Comparison of ENCODE assay signal across 10 cellular contexts in the genomic region with DNA sequence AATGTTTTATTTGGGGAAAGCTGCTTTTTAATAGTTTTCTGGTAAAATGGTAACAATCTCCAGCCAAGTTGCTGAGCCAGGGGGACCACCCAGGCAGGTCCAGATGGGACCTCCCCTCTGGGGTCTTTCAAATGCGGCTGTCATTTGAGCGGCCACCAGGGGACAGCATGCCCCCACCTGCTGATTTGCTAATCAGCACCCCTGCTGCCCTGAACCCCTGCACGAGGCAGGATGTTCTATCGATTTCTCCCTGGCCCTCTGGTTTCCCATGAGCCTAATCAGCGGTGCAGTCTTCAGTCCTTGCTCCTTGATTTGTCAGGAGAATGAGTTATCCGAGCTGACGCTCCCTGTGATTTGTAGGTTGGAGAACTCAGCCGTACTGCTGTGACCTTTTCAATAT.
DNase-seq lines count a peak whose midpoint lies in the region; ATAC-seq and TF ChIP-seq lines count a peak whose summit lies in the region.
"Had no signal": no experiment of that assay in that cellular context is flagged by ENCODE, and none has a peak within 500 bp of the region (broad histone marks: within the 10 kb centered on the region; RNA-seq: fewer than 3 reads in every experiment).

No MANE protein-coding gene starts in this region.

- H3K27me3 ChIP-seq in IMR-90 (ENCODE audit: control insufficient read depth, insufficient read depth, low read length): peaks cover 22% of the 10 kb centered on the region
- no peaks in the 10 kb centered on the region for H3K27me3 ChIP-seq in mammary epithelial cell (ENCODE audit: insufficient read depth, low read length)
- H3K27me3 ChIP-seq in neural cell (ENCODE audit: insufficient read depth, low read depth, low read length): no peaks in the 10 kb centered on the region

- BruUV-seq in IMR-90 (replicated peaks; lab: Mats Ljungman, UMichigan): no TSS peak
- no TSS peak for BruUV-seq in mammary epithelial cell (replicated peaks; lab: Mats Ljungman, UMichigan)

- TF ChIP-seq EP300 in neural cell (conservative IDR thresholded peaks at IDR 0.05; ENCODE audit: poor library complexity, severe bottlenecking): no peak

- H3K36me3 ChIP-seq in IMR-90 (ENCODE audit: control insufficient read depth, insufficient read depth, low read length): no peaks in the 10 kb centered on the region
- H3K36me3 ChIP-seq in mammary epithelial cell (ENCODE audit: insufficient read depth, low read length): no peaks in the 10 kb centered on the region
- H3K36me3 ChIP-seq in neural cell (ENCODE audit: insufficient read depth, low read length): no peaks in the 10 kb centered on the region

- H4K91ac ChIP-seq in IMR-90 (ENCODE audit: insufficient read depth, low read depth, low read length): no peak overlapping the region

- no peak overlapping the region for H3K56ac ChIP-seq in IMR-90 (ENCODE audit: extremely low read depth, insufficient read depth, low read length)

- H3K27ac Mint-ChIP-seq in stimulated activated memory B cell treated with anti-CD40 and anti-IgM and Interleukin-4, amounts not matched to agents 10 μg/mL and 1 μg/mL and 100 μg/mL, for 72 hours: no peak overlapping the region

- H2BK20ac ChIP-seq in IMR-90 (ENCODE audit: low read depth, low read length): no peak overlapping the region

- no peak overlapping the region for H2BK120ac ChIP-seq in IMR-90 (ENCODE audit: low read depth, low read length)

- H4K8ac ChIP-seq in IMR-90 (ENCODE audit: low read depth in 2 of 2, low read length in 2 of 2): no peak overlapping the region

- in situ Hi-C loops in IMR-90 (cut with MboI; ENCODE audit: low sequenced_read_pairs) (no loop called here), mammary epithelial cell (cut with MboI; ENCODE audit: low sequenced_read_pairs in 2 of 2) (no loop called here)

- 0 out of 2 replicates have a peak, but pooled peaks have one; percentile 3 for TF ChIP-seq CTCF in IMR-90 (conservative IDR thresholded peaks at IDR 0.05; ENCODE audit: low read depth, low read length)
- TF ChIP-seq CTCF in mammary epithelial cell (conservative IDR thresholded peaks at IDR 0.05 in 1 of 2, IDR thresholded peaks at IDR 0.05 in 1 of 2; ENCODE audit: extremely low read depth in 1 of 2, insufficient read depth in 1 of 2, low read depth in 1 of 2, low read length in 2 of 2): peak; percentile 41 to 52
- peak; percentile 49 for TF ChIP-seq CTCF in neural cell (IDR thresholded peaks at IDR 0.05; ENCODE audit: poor library complexity, severe bottlenecking)

- H3K4me2 ChIP-seq in IMR-90 (ENCODE audit: low read depth, low read length) (no peak overlapping the region), mammary epithelial cell (ENCODE audit: insufficient read depth, low read depth, low read length) (no peak overlapping the region), neural cell (ENCODE audit: low read length) (no peak overlapping the region)

- no peaks in the 10 kb centered on the region for H3K9me3 ChIP-seq in IMR-90 (ENCODE audit: control insufficient read depth, insufficient read depth, low read length)
- no peaks in the 10 kb centered on the region for H3K9me3 ChIP-seq in mammary epithelial cell (replicated peaks; ENCODE audit: insufficient read depth, low read length)
- H3K9me3 ChIP-seq in neural cell (ENCODE audit: low read length): no peaks in the 10 kb centered on the region

- H3K27ac ChIP-seq in IMR-90 (ENCODE audit: insufficient read depth, low read length) (no peak overlapping the region), mammary epithelial cell (ENCODE audit: insufficient read depth, low read depth, low read length) (no peak overlapping the region), neural cell (ENCODE audit: low read length) (no peak overlapping the region)

- no peak overlapping the region for H2AK5ac ChIP-seq in IMR-90 (ENCODE audit: low read depth, low read length)

- no peaks in the 10 kb centered on the region for H3K9me2 ChIP-seq in neural cell (ENCODE audit: insufficient read depth, low read length)

- H3K9me1 ChIP-seq in IMR-90 (ENCODE audit: insufficient read depth, low read length): no peaks in the 10 kb centered on the region

- no peak overlapping the region for H2AFZ ChIP-seq in IMR-90 (replicated peaks; ENCODE audit: low read length, poor library complexity)
- no peak overlapping the region for H2AFZ ChIP-seq in mammary epithelial cell (ENCODE audit: low read depth, low read length)
- H2AFZ ChIP-seq in neural cell (ENCODE audit: low read depth, low read length): no peak overlapping the region

- peaks cover 37% of the 10 kb centered on the region for H3K27me3 Mint-ChIP-seq in stimulated activated memory B cell treated with anti-CD40 and anti-IgM and Interleukin-4, amounts not matched to agents 10 μg/mL and 1 μg/mL and 100 μg/mL, for 72 hours

- H3K18ac ChIP-seq in IMR-90 (ENCODE audit: low read depth, low read length): no peak overlapping the region

- H4K20me1 ChIP-seq in IMR-90 (ENCODE audit: insufficient read depth, low read length) (no peaks in the 10 kb centered on the region), mammary epithelial cell (ENCODE audit: insufficient read depth, low read length) (no peaks in the 10 kb centered on the region), neural cell (ENCODE audit: insufficient read depth) (no peaks in the 10 kb centered on the region)

- H3K4me3 ChIP-seq in IMR-90 (ENCODE audit: insufficient read depth, low read depth, low read length): no peak overlapping the region
- H3K4me3 ChIP-seq in mammary epithelial cell (replicated peaks in 1 of 3; ENCODE audit: insufficient read depth in 1 of 3, low read depth in 2 of 3, low read length in 3 of 3): no peak overlapping the region
- no peak overlapping the region for H3K4me3 ChIP-seq in neural cell (ENCODE audit: low read length)

- H3K9ac ChIP-seq in IMR-90 (ENCODE audit: low read depth, low read length) (no peak overlapping the region), mammary epithelial cell (ENCODE audit: insufficient read depth, low read length) (no peak overlapping the region), neural cell (ENCODE audit: low read length) (no peak overlapping the region)

- no peak overlapping the region for H2BK15ac ChIP-seq in IMR-90 (ENCODE audit: low read depth, low read length)

- no peak overlapping the region for H2AK9ac ChIP-seq in IMR-90 (replicated peaks; ENCODE audit: low read depth, low read length, poor library complexity)

- no peaks in the 10 kb centered on the region for H3K36me3 Mint-ChIP-seq in stimulated activated memory B cell treated with anti-CD40 and anti-IgM and Interleukin-4, amounts not matched to agents 10 μg/mL and 1 μg/mL and 100 μg/mL, for 72 hours

- H3K23ac ChIP-seq in IMR-90 (ENCODE audit: low read depth, low read length): no peak overlapping the region

- H3K14ac ChIP-seq in IMR-90 (replicated peaks; ENCODE audit: low read depth, low read length): no peak overlapping the region

- no peaks in the 10 kb centered on the region for H3F3A ChIP-seq in neural cell (ENCODE audit: insufficient read depth, low read length, poor library complexity, severe bottlenecking)

- H4K5ac ChIP-seq in IMR-90 (ENCODE audit: low read depth, low read length): no peak overlapping the region

- H3K79me2 ChIP-seq in mammary epithelial cell (ENCODE audit: insufficient read depth, low read length) (no peaks in the 10 kb centered on the region), neural cell (replicated peaks; ENCODE audit: insufficient read depth, low read length) (no peaks in the 10 kb centered on the region)

- TF ChIP-seq RAD21 in IMR-90 (IDR thresholded peaks at IDR 0.05; ENCODE audit: low read length) (no peak), neural cell (conservative IDR thresholded peaks at IDR 0.05) (peak; percentile 57)

- H3K4me1 Mint-ChIP-seq in stimulated activated memory B cell treated with anti-CD40 and anti-IgM and Interleukin-4, amounts not matched to agents 10 μg/mL and 1 μg/mL and 100 μg/mL, for 72 hours: no peaks in the 10 kb centered on the region

- intact Hi-C loops in IMR-90 (cut with micrococcal nuclease) (no loop called here), mammary epithelial cell (cut with micrococcal nuclease) (loop anchor here (1.0 kb wide), 1 partner anchor 95 kb away; no protein-coding TSS in a partner anchor)

- ATAC-seq in IMR-90 (ENCODE audit: low read depth): no peak
- no peak for ATAC-seq in stimulated activated memory B cell treated with anti-CD40 and anti-IgM and Interleukin-4, amounts not matched to agents 10 μg/mL and 1 μg/mL and 100 μg/mL, for 72 hours
- no peak for ATAC-seq in GM19452 (IDR thresholded peaks at IDR 0.05; ENCODE audit: unreplicated experiment)
- ATAC-seq in GM19463 (IDR thresholded peaks at IDR 0.05; ENCODE audit: unreplicated experiment): no peak

- TF ChIP-seq POLR2A in IMR-90 (IDR thresholded peaks at IDR 0.05; ENCODE audit: low read depth, low read length): no peak

- no peaks in the 10 kb centered on the region for H3K4me1 ChIP-seq in IMR-90 (ENCODE audit: control insufficient read depth, insufficient read depth, low read length)
- H3K4me1 ChIP-seq in mammary epithelial cell (ENCODE audit: insufficient read depth, low read length): peaks cover 6% of the 10 kb centered on the region

- no peaks in the 10 kb centered on the region for H3K79me1 ChIP-seq in IMR-90 (ENCODE audit: low read depth in 1 of 2, low read length in 2 of 2)

- no CpG with 5 or more reads among the region's 8 CpGs for WGBS in IMR-90 (ENCODE audit: extremely low coverage in 2 of 2, insufficient read length in 1 of 2), 2 experiments
- 74% methylated on average over 8 of the region's 8 CpGs for WGBS in mammary epithelial cell (ENCODE audit: low coverage, missing lambda C conversion rate)

- peak; percentile 58 for DNase-seq in ELF-1 (ENCODE audit: low read depth, low spot score)
- no peak for DNase-seq in IMR-90
- no peak for DNase-seq in mammary epithelial cell
- DNase-seq in AG08396 (ENCODE audit: low spot score): no peak
- DNase-seq: activated gamma-delta T cell treated with Interleukin-2 at 50 U/mL for 16 hours, Kasumi-1 had no signal

- H3K9me3 Mint-ChIP-seq in stimulated activated memory B cell treated with anti-CD40 and anti-IgM and Interleukin-4, amounts not matched to agents 10 μg/mL and 1 μg/mL and 100 μg/mL, for 72 hours: no peaks in the 10 kb centered on the region

- no peak overlapping the region for H3K4me3 Mint-ChIP-seq in stimulated activated memory B cell treated with anti-CD40 and anti-IgM and Interleukin-4, amounts not matched to agents 10 μg/mL and 1 μg/mL and 100 μg/mL, for 72 hours

- CTCF ChIA-PET in IMR-90 (lab: Yijun Ruan, JAX) (no interaction called here), mammary epithelial cell (lab: Charles Lee; ENCODE audit: low non-redundant PET) (no interaction called here)

- dilution Hi-C loops in IMR-90 (cut with HindIII; ENCODE audit: low sequenced_read_pairs, unreplicated experiment) (no loop called here), mammary epithelial cell (cut with HindIII; ENCODE audit: low sequenced_read_pairs) (no loop called here)

- no peak overlapping the region for H3K4ac ChIP-seq in IMR-90 (ENCODE audit: low read depth, low read length)

- POLR2A ChIA-PET in IMR-90 (lab: Charles Lee; ENCODE audit: unreplicated experiment): no interaction called here

- H2BK5ac ChIP-seq in IMR-90 (ENCODE audit: low read depth, low read length, poor library complexity, severe bottlenecking): no peak overlapping the region

TF ChIP-seq in IMR-90, 13 proteins besides CTCF, POLR2A, EP300 and RAD21 (continues in another document):
- TF ChIP-seq MXI1 (IDR thresholded peaks at IDR 0.05; ENCODE audit: borderline replicate concordance, low read depth, low read length): no peak

TF ChIP-seq in neural cell, 6 proteins besides CTCF, POLR2A, EP300 and RAD21 (continues in another document):
- TF ChIP-seq POLR2AphosphoS5 (IDR thresholded peaks at IDR 0.05): no peak
